ENCODE assay signal across 10 cellular contexts in the genomic region with DNA sequence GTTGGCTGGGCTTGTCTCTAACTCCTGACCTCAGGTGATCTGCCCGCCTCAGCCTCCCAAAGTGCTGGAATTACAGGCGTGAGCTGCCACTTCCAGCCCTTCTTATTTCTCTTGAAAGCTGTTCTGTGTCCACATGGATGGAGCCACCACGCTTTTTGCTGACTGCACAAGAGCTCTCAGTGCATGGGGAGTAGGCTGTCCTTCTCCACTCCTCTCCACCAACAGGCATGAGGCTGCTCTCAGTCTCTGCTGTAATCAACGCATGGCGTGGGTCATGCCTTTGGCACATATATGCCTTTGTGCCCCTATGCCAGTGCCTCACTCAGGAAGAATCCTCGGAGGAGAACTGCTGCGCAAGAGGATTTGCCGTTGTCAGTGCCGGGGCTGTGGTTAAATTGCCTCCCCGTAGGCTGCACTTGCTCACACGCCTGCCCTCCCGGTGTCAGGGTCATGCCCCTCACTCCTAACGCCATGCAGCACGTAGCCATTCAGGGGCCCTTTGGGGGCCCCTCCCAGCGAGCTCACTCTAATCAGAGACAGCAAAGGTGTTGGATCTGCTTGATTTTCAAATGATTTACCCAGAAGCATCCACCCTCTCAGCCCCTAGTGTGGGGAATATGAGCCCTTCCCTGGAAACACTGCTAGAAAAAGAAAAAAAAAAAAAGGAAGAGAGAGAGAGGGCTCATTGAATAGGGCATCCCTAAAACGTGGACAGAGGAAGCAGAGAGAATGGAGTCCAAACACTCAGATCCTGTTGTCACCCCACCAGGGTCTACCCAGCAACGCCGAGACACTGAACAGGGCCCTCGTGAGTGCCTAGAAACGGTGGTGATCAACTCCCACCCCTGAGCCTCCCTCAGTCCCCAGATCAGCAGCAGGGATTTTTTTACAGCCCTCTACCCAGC. TPM values are rescaled to one million over a fixed set of nuclear protein-coding genes. Genes with fewer than 3 reads are reported as not detected.
DNase-seq lines count a peak whose midpoint lies in the region; ATAC-seq and TF ChIP-seq lines count a peak whose summit lies in the region.
"Had no signal": no experiment of that assay in that cellular context is flagged by ENCODE, and none has a peak within 500 bp of the region (broad histone marks: within the 10 kb centered on the region; RNA-seq: fewer than 3 reads in every experiment).

No MANE protein-coding gene starts in this region.

- peaks cover 8 to 39% (median 20%) of the 10 kb centered on the region in 4 donors for H3K4me1 ChIP-seq in liver (ENCODE audit: control insufficient read depth in 4 of 4, insufficient read depth in 4 of 4, low read length in 3 of 4)
- H3K4me1 ChIP-seq in stomach smooth muscle (ENCODE audit: control insufficient read depth, insufficient read depth, low read length): peaks cover 26% of the 10 kb centered on the region

- intact Hi-C loops in lower leg skin (cut with DNase I; ENCODE audit: low total_unique reads): no loop called here

- no peak for ATAC-seq in SK-N-SH treated with all-trans-retinoic acid at 6 μM for 48 hours

- peak overlapping the region in 1 of 2 donors; percentile 56 for H3K9ac ChIP-seq in liver (ENCODE audit: low read depth in 1 of 2, low read length in 2 of 2)
- no peak overlapping the region for H3K9ac ChIP-seq in stomach smooth muscle (ENCODE audit: low read length in 2 of 2)

- WGBS in liver: 68% methylated on average over 20 of the region's 20 CpGs
- 40 to 49% methylated on average over 19 to 20 of the region's 20 CpGs for WGBS in lower leg skin, 2 donors

- DNase-seq in NB4 (ENCODE audit: low read depth): peak; percentile 58
- peak; percentile 42 for DNase-seq in cerebellar cortex (ENCODE audit: low spot score)
- DNase-seq in HuH-7 (ENCODE audit: low spot score): no peak
- DNase-seq in lower leg skin (ENCODE audit: low spot score in 2 of 2): no peak
- no peak for DNase-seq in NCI-H146 (lab: John Stamatoyannopoulos, UW)

- H3K4me3 ChIP-seq in NB4 (ENCODE audit: low read depth, low read length) (no peak overlapping the region), liver (ENCODE audit: low read depth in 1 of 3, low read length in 3 of 3) (no peak overlapping the region), stomach smooth muscle (ENCODE audit: low read length in 2 of 2) (peak overlapping the region; percentile 54 to 67), lower leg skin (ENCODE audit: low read depth, poor library complexity, severe bottlenecking) (no peak overlapping the region)

- H3K27ac ChIP-seq in liver (ENCODE audit: low read depth in 1 of 2, low read length in 2 of 2) (peak overlapping the region; percentile 78 to 83), stomach smooth muscle (ENCODE audit: low read length) (peak overlapping the region; percentile 55)
- H3K27ac ChIP-seq: epithelial cell of prostate, VCaP had no signal

- H3K36me3 ChIP-seq in liver (ENCODE audit: control insufficient read depth in 4 of 4, insufficient read depth in 3 of 4, low read depth in 1 of 4, low read length in 3 of 4) (no peaks in the 10 kb centered on the region), stomach smooth muscle (ENCODE audit: control insufficient read depth in 2 of 2, insufficient read depth in 2 of 2, low read length in 2 of 2) (no peaks in the 10 kb centered on the region)

- H3K9me3 ChIP-seq in liver (ENCODE audit: control insufficient read depth in 4 of 4, low read length in 3 of 4) (no peaks in the 10 kb centered on the region), stomach smooth muscle (ENCODE audit: control insufficient read depth in 2 of 2, low read length in 2 of 2) (no peaks in the 10 kb centered on the region)

- no peak for TF ChIP-seq POLR2A in NB4 (IDR thresholded peaks at IDR 0.05; ENCODE audit: extremely low read depth, insufficient read length)
- TF ChIP-seq POLR2A in lower leg skin (IDR thresholded peaks at IDR 0.05): no peak

- no peak for TF ChIP-seq RAD21 in liver (IDR thresholded peaks at IDR 0.05)

- H3K27me3 ChIP-seq in liver (ENCODE audit: control insufficient read depth in 4 of 4, insufficient read depth in 4 of 4, low read length in 3 of 4): no peaks in the 10 kb centered on the region
- peaks cover 3% of the 10 kb centered on the region in 2 donors for H3K27me3 ChIP-seq in stomach smooth muscle (ENCODE audit: control insufficient read depth in 1 of 2, insufficient read depth in 2 of 2, low read length in 2 of 2)

- TF ChIP-seq CTCF in NB4 (IDR thresholded peaks at IDR 0.05; ENCODE audit: low read depth, low read length): no peak
- no peak for TF ChIP-seq CTCF in liver (IDR thresholded peaks at IDR 0.05; ENCODE audit: low read depth, low read length, missing input control)
- no peak for TF ChIP-seq CTCF in lower leg skin (IDR thresholded peaks at IDR 0.05)

TF ChIP-seq in liver, 16 proteins besides CTCF, POLR2A, EP300 and RAD21 (continues in another document):
- TF ChIP-seq, protein P1, sequence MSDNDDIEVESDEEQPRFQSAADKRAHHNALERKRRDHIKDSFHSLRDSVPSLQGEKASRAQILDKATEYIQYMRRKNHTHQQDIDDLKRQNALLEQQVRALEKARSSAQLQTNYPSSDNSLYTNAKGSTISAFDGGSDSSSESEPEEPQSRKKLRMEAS (IDR thresholded peaks at IDR 0.05): no peak
- TF ChIP-seq YY1 (IDR thresholded peaks at IDR 0.05): no peak
- TF ChIP-seq, protein P2, sequence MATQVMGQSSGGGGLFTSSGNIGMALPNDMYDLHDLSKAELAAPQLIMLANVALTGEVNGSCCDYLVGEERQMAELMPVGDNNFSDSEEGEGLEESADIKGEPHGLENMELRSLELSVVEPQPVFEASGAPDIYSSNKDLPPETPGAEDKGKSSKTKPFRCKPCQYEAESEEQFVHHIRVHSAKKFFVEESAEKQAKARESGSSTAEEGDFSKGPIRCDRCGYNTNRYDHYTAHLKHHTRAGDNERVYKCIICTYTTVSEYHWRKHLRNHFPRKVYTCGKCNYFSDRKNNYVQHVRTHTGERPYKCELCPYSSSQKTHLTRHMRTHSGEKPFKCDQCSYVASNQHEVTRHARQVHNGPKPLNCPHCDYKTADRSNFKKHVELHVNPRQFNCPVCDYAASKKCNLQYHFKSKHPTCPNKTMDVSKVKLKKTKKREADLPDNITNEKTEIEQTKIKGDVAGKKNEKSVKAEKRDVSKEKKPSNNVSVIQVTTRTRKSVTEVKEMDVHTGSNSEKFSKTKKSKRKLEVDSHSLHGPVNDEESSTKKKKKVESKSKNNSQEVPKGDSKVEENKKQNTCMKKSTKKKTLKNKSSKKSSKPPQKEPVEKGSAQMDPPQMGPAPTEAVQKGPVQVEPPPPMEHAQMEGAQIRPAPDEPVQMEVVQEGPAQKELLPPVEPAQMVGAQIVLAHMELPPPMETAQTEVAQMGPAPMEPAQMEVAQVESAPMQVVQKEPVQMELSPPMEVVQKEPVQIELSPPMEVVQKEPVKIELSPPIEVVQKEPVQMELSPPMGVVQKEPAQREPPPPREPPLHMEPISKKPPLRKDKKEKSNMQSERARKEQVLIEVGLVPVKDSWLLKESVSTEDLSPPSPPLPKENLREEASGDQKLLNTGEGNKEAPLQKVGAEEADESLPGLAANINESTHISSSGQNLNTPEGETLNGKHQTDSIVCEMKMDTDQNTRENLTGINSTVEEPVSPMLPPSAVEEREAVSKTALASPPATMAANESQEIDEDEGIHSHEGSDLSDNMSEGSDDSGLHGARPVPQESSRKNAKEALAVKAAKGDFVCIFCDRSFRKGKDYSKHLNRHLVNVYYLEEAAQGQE (IDR thresholded peaks at IDR 0.05): no peak
- TF ChIP-seq EGR1 (IDR thresholded peaks at IDR 0.05; ENCODE audit: low read depth in 2 of 2): no peak
- TF ChIP-seq, protein P3, sequence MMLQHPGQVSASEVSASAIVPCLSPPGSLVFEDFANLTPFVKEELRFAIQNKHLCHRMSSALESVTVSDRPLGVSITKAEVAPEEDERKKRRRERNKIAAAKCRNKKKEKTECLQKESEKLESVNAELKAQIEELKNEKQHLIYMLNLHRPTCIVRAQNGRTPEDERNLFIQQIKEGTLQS (IDR thresholded peaks at IDR 0.05): no peak
- TF ChIP-seq JUND (IDR thresholded peaks at IDR 0.05): no peak

TF ChIP-seq in SK-N-SH treated with all-trans-retinoic acid at 6 μM for 48 hours, 23 proteins besides CTCF, POLR2A, EP300 and RAD21:
- TF ChIP-seq ZNF565 (CRISPR knock-in tag; conservative IDR thresholded peaks at IDR 0.05; ENCODE audit: low read depth) (no peak), ESRRG (CRISPR knock-in tag; IDR thresholded peaks at IDR 0.05) (no peak), ZC3H10 (CRISPR knock-in tag; IDR thresholded peaks at IDR 0.05) (no peak), ZFP3 (CRISPR knock-in tag; IDR thresholded peaks at IDR 0.05) (no peak), CSDC2 (CRISPR knock-in tag; IDR thresholded peaks at IDR 0.05) (no peak)
TF ChIP-seq in SK-N-SH treated with all-trans-retinoic acid at 6 μM for 48 hours: peak in this region for 0.

RNA-seq across cellular contexts. Expression of a gene that starts 47.5 kb away (rescaled TPM):
- total RNA-seq in liver (10 to 100 TPM in 1 of 2 donors, 1 to 10 TPM in 1; 7.1 to 21.7 TPM), lower leg skin (10 to 100 TPM; 13.7 to 25.4 (median 23.6) TPM)
- 1 to 10 TPM; 6.3 to 8.9 TPM for polyA plus RNA-seq in liver

Comparison
In these comparisons a context has a peak if more than half of its experiments do, and no peak if none do; other contexts are left out.
1. DNase-seq: peak in NB4 (single experiment) and cerebellar cortex (single experiment); none in HuH-7 (single experiment), lower leg skin (0 of 2) and NCI-H146 (single experiment).
2. H3K4me3 ChIP-seq: peak in stomach smooth muscle (2 of 2); none in NB4 (single experiment), liver (0 of 3) and lower leg skin (single experiment).